9 cellular contexts compared by ENCODE assay signal in genomic region chr14:106436310-106436905, GRCh38.
DNase-seq lines count a peak whose midpoint lies in the region; ATAC-seq, FAIRE-seq and TF ChIP-seq lines count a peak whose summit lies in the region.
"Had no signal": no experiment of that assay in that cellular context is flagged by ENCODE, and none has a peak within 500 bp of the region (broad histone marks: within the 10 kb centered on the region; RNA-seq: fewer than 3 reads in every experiment).

No MANE protein-coding gene starts in this region.

- TF ChIP-seq POLR2A in gastrocnemius medialis (IDR thresholded peaks at IDR 0.05): no peak

- H3K36me3 Mint-ChIP-seq in nephron progenitor cell (ENCODE audit: low read depth): no peaks in the 10 kb centered on the region

- H3K9me3 Mint-ChIP-seq in nephron progenitor cell: peaks cover 89% of the 10 kb centered on the region

- H3K4me3 ChIP-seq in gastrocnemius medialis: no peak overlapping the region

- no peak overlapping the region for H3K4me3 Mint-ChIP-seq in nephron progenitor cell

- no peaks in the 10 kb centered on the region for H3K36me3 ChIP-seq in gastrocnemius medialis

- no peaks in the 10 kb centered on the region for H3K27me3 Mint-ChIP-seq in nephron progenitor cell (ENCODE audit: low read depth, poor library complexity)

- CTCF ChIA-PET in RWPE1 (lab: Yijun Ruan, JAX): interaction anchor here (0.6 to 2.2 kb wide), 14 partner anchors 16 to 705 kb away, joined by 3 to 33 read pairs (median 4); no protein-coding TSS in a partner anchor

- in situ Hi-C loops in gastrocnemius medialis (cut with MboI; ENCODE audit: low sequenced_read_pairs in 4 of 4): no loop called here

- no peaks in the 10 kb centered on the region for H3K27me3 ChIP-seq in gastrocnemius medialis

- no peak for FAIRE-seq in HTR-8/SVneo (lab: Jason Lieb, UNC)
- FAIRE-seq: TTC549 had no signal

- ATAC-seq in gastrocnemius medialis: no peak
- ATAC-seq in HG03097 (IDR thresholded peaks at IDR 0.05; ENCODE audit: low FRiP score, unreplicated experiment): no peak

- intact Hi-C loops in gastrocnemius medialis (cut with DNase I; ENCODE audit: low total_unique reads): no loop called here

- DNase-seq in NCI-H524 (lab: John Stamatoyannopoulos, UW) (peak; percentile 47 to 66), NCI-H524 treated with DMSO at 0.1 percent for 48 hours (lab: John Stamatoyannopoulos, UW) (no peak), RWPE1 (ENCODE audit: low spot score) (peak; percentile 23), nephron progenitor cell (peak; percentile 2), gastrocnemius medialis (no peak), HTR-8/SVneo (ENCODE audit: insufficient read length, low spot score) (no peak)
- DNase-seq in activated gamma-delta T cell treated with anti-CD3 and anti-CD28 coated beads, Interleukin-2, amount 50 U/mL, for 16 hours (ENCODE audit: low read depth): peak; percentile 67

- H3K4me1 ChIP-seq in gastrocnemius medialis: no peaks in the 10 kb centered on the region

- H3K9me3 ChIP-seq in gastrocnemius medialis: no peaks in the 10 kb centered on the region

- H3K4me1 Mint-ChIP-seq in nephron progenitor cell: no peaks in the 10 kb centered on the region

- H3K27ac Mint-ChIP-seq in nephron progenitor cell: no peak overlapping the region

- POLR2A ChIA-PET in RWPE1 (lab: Yijun Ruan, JAX; ENCODE audit: low non-redundant PET): no interaction called here

- peak; percentile 69 for TF ChIP-seq CTCF in RWPE1 (conservative IDR thresholded peaks at IDR 0.05; ENCODE audit: low read depth)
- TF ChIP-seq CTCF in nephron progenitor cell (IDR thresholded peaks at IDR 0.05): no peak
- no peak for TF ChIP-seq CTCF in gastrocnemius medialis (IDR thresholded peaks at IDR 0.05 in 4 of 5, conservative IDR thresholded peaks at IDR 0.05 in 1 of 5)

- no peak overlapping the region for H3K27ac ChIP-seq in RWPE1
- no peak overlapping the region for H3K27ac ChIP-seq in gastrocnemius medialis

Comparison
In these comparisons a context has a peak if more than half of its experiments do, and no peak if none do; other contexts are left out.
1. DNase-seq: peak in NCI-H524 (2 of 2), RWPE1 (single experiment), activated gamma-delta T cell treated with anti-CD3 and anti-CD28 coated beads, Interleukin-2, amount 50 U/mL, for 16 hours (single experiment) and nephron progenitor cell (single experiment); none in NCI-H524 treated with DMSO at 0.1 percent for 48 hours (single experiment), gastrocnemius medialis (0 of 2) and HTR-8/SVneo (single experiment).